15 cellular contexts compared by ENCODE assay signal in genomic region chr1:25748531-25749205, GRCh38. TPM values are rescaled to one million over a fixed set of nuclear protein-coding genes. Genes with fewer than 3 reads are reported as not detected.
DNase-seq lines count a peak whose midpoint lies in the region; ATAC-seq and TF ChIP-seq lines count a peak whose summit lies in the region.
"Had no signal": no experiment of that assay in that cellular context is flagged by ENCODE, and none has a peak within 500 bp of the region (broad histone marks: within the 10 kb centered on the region; RNA-seq: fewer than 3 reads in every experiment).

No MANE protein-coding gene starts in this region.

- in situ Hi-C loops in GM13977 (cut with MboI; ENCODE audit: low pct_unique_long_range_greater_than_20kb, low sequenced_read_pairs, unreplicated experiment): no loop called here

- H3K36me3 ChIP-seq in WERI-Rb-1 (no peaks in the 10 kb centered on the region), iPS-15b (ENCODE audit: control insufficient read depth, insufficient read depth, low read length) (peaks cover 2% of the 10 kb centered on the region), vagina (no peaks in the 10 kb centered on the region)

- H3K27me3 ChIP-seq in WERI-Rb-1 (ENCODE audit: insufficient read depth, low read depth, severe bottlenecking) (no peaks in the 10 kb centered on the region), iPS-15b (ENCODE audit: control insufficient read depth, insufficient read depth, low read length) (no peaks in the 10 kb centered on the region), vagina (no peaks in the 10 kb centered on the region)
- H3K27me3 ChIP-seq: Peyer's patch, right atrium auricular region had no signal

- H3K9me3 ChIP-seq in WERI-Rb-1 (ENCODE audit: severe bottlenecking) (no peaks in the 10 kb centered on the region), iPS-15b (ENCODE audit: control insufficient read depth, insufficient read depth, low read length) (no peaks in the 10 kb centered on the region), vagina (no peaks in the 10 kb centered on the region)
- H3K9me3 ChIP-seq: Peyer's patch, right atrium auricular region had no signal

- no peak for TF ChIP-seq POLR2A in vagina (IDR thresholded peaks at IDR 0.05)

- intact Hi-C loops in cardiac septum (cut with DNase I): no loop called here
- intact Hi-C loops in vagina (cut with DNase I): no loop called here

- DNase-seq in COR-L47 (lab: John Stamatoyannopoulos, UW) (peak; percentile 61), NCI-H2029 treated with DMSO at 0.1 percent for 48 hours (lab: John Stamatoyannopoulos, UW) (peak; percentile 30), WERI-Rb-1 (no peak), GM13977 (ENCODE audit: low spot score) (no peak), cardiac septum (ENCODE audit: low spot score) (no peak), vagina (ENCODE audit: extremely low spot score in 2 of 2) (no peak)
- DNase-seq: activated CD8-positive, alpha-beta memory T cell treated with anti-CD3 and anti-CD28 coated beads, Interleukin-2, amount 10 ng/mL, durations not matched to agents 7 days and 5 days; activated gamma-delta T cell treated with Interleukin-2 at 50 U/mL for 16 hours; GF-D8; Peyer's patch; stimulated activated CD4-positive, alpha-beta T cell treated with anti-CD3 and anti-CD28 coated beads, Interleukin-2, amount 100 ng/mL, for 24 hours; T-helper 1 cell had no signal

- H3K27ac ChIP-seq in WERI-Rb-1 (peak overlapping the region; percentile 62), vagina (no peak overlapping the region)
- H3K27ac ChIP-seq: Peyer's patch, right atrium auricular region had no signal

- H3K4me1 ChIP-seq in iPS-15b (ENCODE audit: control insufficient read depth, insufficient read depth, low read length) (peaks cover 6% of the 10 kb centered on the region), vagina (peaks cover 34% of the 10 kb centered on the region)

- H3K9ac ChIP-seq in iPS-15b (ENCODE audit: low read depth, low read length): peak overlapping the region; percentile 70

- no peak for TF ChIP-seq CTCF in WERI-Rb-1 (IDR thresholded peaks at IDR 0.05; ENCODE audit: low read depth, low read length)
- no peak for TF ChIP-seq CTCF in GM13977 (IDR thresholded peaks at IDR 0.05; ENCODE audit: extremely low read depth, insufficient read depth, missing control alignments)
- TF ChIP-seq CTCF in vagina (IDR thresholded peaks at IDR 0.05): no peak

- ATAC-seq in HG03108 (IDR thresholded peaks at IDR 0.05; ENCODE audit: unreplicated experiment): no peak
- ATAC-seq: activated CD8-positive, alpha-beta memory T cell treated with anti-CD3 and anti-CD28 coated beads, Interleukin-2, amount 10 ng/mL, durations not matched to agents 7 days and 5 days had no signal

- H3K4me3 ChIP-seq in WERI-Rb-1 (ENCODE audit: low read depth, low read length) (no peak overlapping the region), iPS-15b (ENCODE audit: low read depth, low read length) (no peak overlapping the region), vagina (no peak overlapping the region)
- H3K4me3 ChIP-seq: Peyer's patch, right atrium auricular region had no signal

RNA-seq across cellular contexts. Expression of gene SELENON, which starts 51.3 kb away (rescaled TPM):
- total RNA-seq in cardiac septum: 53.0 TPM
- total RNA-seq in vagina: 39.0 TPM

Comparison
In these comparisons a context has a peak if more than half of its experiments do, and no peak if none do; other contexts are left out.
1. DNase-seq: peak in COR-L47 (single experiment) and NCI-H2029 treated with DMSO at 0.1 percent for 48 hours (single experiment); none in WERI-Rb-1 (single experiment), GM13977 (single experiment), cardiac septum (single experiment) and vagina (0 of 2).